ENCODE assay signal across 1 cellular context in the genomic region with DNA sequence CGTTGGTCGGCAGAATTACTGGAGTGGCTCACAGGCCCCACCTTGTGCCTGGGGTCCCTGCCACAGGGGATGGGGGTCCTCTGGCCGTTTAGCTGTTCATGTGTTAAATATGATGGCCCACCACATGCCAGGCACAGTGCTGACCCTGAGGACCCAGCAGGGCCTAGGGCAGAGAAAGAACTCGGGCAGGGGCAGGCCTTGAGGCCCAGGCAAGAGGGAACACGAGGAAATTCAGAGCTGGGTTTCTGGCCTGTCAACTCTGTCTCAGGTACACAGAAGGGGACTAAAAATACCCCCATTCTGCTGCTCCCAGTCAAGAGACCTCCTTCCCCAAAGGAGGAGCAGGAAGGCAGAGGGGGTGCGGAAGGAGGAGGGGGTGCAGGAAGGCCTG.
TF ChIP-seq lines count a peak whose summit lies in the region.

No MANE protein-coding gene starts in this region.

TF ChIP-seq in H1, 55 proteins besides CTCF, POLR2A, EP300 and RAD21:
- TF ChIP-seq RBBP5 (IDR thresholded peaks at IDR 0.05; ENCODE audit: borderline replicate concordance, low read depth, low read length) = no peak
- TF ChIP-seq SIX5 (IDR thresholded peaks at IDR 0.05; ENCODE audit: low read depth, low read length) = no peak
- TF ChIP-seq TCF12 (IDR thresholded peaks at IDR 0.05; ENCODE audit: low read depth, low read length) = no peak
- no peak for TF ChIP-seq JUN (IDR thresholded peaks at IDR 0.05; ENCODE audit: low read depth, low read length)
- no peak for TF ChIP-seq YY1 (IDR thresholded peaks at IDR 0.05; ENCODE audit: low read depth, low read length)
